In genomic region chr15:90916461-90916860, GRCh38 we compare ENCODE assay signal across 2 cellular contexts.
TF ChIP-seq lines count a peak whose summit lies in the region.

No MANE protein-coding gene starts in this region.

TF ChIP-seq in liver, 16 proteins besides CTCF, POLR2A, EP300 and RAD21:
- TF ChIP-seq EGR1 (IDR thresholded peaks at IDR 0.05; ENCODE audit: low read depth in 2 of 2) (no peak), SP1 (IDR thresholded peaks at IDR 0.05) (no peak), GABPA (IDR thresholded peaks at IDR 0.05 in 1 of 2, conservative IDR thresholded peaks at IDR 0.05 in 1 of 2) (no peak), TAF1 (conservative IDR thresholded peaks at IDR 0.05) (no peak), HNF4A (conservative IDR thresholded peaks at IDR 0.05) (no peak), FOXA2 (IDR thresholded peaks at IDR 0.05) (no peak), NR2F2 (IDR thresholded peaks at IDR 0.05) (no peak), FOXA1 (IDR thresholded peaks at IDR 0.05) (no peak)
- TF ChIP-seq, protein P1, sequence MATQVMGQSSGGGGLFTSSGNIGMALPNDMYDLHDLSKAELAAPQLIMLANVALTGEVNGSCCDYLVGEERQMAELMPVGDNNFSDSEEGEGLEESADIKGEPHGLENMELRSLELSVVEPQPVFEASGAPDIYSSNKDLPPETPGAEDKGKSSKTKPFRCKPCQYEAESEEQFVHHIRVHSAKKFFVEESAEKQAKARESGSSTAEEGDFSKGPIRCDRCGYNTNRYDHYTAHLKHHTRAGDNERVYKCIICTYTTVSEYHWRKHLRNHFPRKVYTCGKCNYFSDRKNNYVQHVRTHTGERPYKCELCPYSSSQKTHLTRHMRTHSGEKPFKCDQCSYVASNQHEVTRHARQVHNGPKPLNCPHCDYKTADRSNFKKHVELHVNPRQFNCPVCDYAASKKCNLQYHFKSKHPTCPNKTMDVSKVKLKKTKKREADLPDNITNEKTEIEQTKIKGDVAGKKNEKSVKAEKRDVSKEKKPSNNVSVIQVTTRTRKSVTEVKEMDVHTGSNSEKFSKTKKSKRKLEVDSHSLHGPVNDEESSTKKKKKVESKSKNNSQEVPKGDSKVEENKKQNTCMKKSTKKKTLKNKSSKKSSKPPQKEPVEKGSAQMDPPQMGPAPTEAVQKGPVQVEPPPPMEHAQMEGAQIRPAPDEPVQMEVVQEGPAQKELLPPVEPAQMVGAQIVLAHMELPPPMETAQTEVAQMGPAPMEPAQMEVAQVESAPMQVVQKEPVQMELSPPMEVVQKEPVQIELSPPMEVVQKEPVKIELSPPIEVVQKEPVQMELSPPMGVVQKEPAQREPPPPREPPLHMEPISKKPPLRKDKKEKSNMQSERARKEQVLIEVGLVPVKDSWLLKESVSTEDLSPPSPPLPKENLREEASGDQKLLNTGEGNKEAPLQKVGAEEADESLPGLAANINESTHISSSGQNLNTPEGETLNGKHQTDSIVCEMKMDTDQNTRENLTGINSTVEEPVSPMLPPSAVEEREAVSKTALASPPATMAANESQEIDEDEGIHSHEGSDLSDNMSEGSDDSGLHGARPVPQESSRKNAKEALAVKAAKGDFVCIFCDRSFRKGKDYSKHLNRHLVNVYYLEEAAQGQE (IDR thresholded peaks at IDR 0.05), result no peak
- TF ChIP-seq, protein P2, sequence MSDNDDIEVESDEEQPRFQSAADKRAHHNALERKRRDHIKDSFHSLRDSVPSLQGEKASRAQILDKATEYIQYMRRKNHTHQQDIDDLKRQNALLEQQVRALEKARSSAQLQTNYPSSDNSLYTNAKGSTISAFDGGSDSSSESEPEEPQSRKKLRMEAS (IDR thresholded peaks at IDR 0.05), result no peak

TF ChIP-seq in HepG2, 621 proteins besides CTCF, POLR2A, EP300 and RAD21:
- TF ChIP-seq MNT (IDR thresholded peaks at IDR 0.05), result no peak
- no peak for TF ChIP-seq KLF9 (CRISPR knock-in tag; IDR thresholded peaks at IDR 0.05; ENCODE audit: low read depth)
- TF ChIP-seq RBM39 (IDR thresholded peaks at IDR 0.05; ENCODE audit: low read depth, low read length, poor library complexity, severe bottlenecking), result no peak
- no peak for TF ChIP-seq SALL1 (CRISPR knock-in tag; IDR thresholded peaks at IDR 0.05)
- no peak for TF ChIP-seq KDM5A (IDR thresholded peaks at IDR 0.05; ENCODE audit: borderline replicate concordance, low read length)
- TF ChIP-seq KLF16 (CRISPR knock-in tag; IDR thresholded peaks at IDR 0.05), result no peak
- no peak for TF ChIP-seq ZNF552 (CRISPR knock-in tag; IDR thresholded peaks at IDR 0.05; ENCODE audit: borderline replicate concordance)
- TF ChIP-seq LBX2 (CRISPR knock-in tag; IDR thresholded peaks at IDR 0.05; ENCODE audit: borderline replicate concordance), result no peak
- TF ChIP-seq ZNF589 (CRISPR knock-in tag; conservative IDR thresholded peaks at IDR 0.05), result no peak
- no peak for TF ChIP-seq DBP (CRISPR knock-in tag; IDR thresholded peaks at IDR 0.05; ENCODE audit: not compliant biosample characterization)
- TF ChIP-seq ZNF34 (CRISPR knock-in tag; IDR thresholded peaks at IDR 0.05; ENCODE audit: borderline replicate concordance), result no peak
- no peak for TF ChIP-seq SRSF9 (IDR thresholded peaks at IDR 0.05; ENCODE audit: borderline replicate concordance, insufficient read depth, low read depth, low read length, poor library complexity, severe bottlenecking)
- TF ChIP-seq ZNF354B (CRISPR knock-in tag; IDR thresholded peaks at IDR 0.05), result no peak
TF ChIP-seq in HepG2: peak in this region for 0.
